13 cellular contexts compared by ENCODE assay signal in genomic region chr1:238029126-238029525, GRCh38.
"Had no signal": no experiment of that assay in that cellular context is flagged by ENCODE, and none has a peak within 500 bp of the region (broad histone marks: within the 10 kb centered on the region; RNA-seq: fewer than 3 reads in every experiment).

No MANE protein-coding gene starts in this region.

- DNase-seq: effector memory CD8-positive, alpha-beta T cell; esophagus squamous epithelium; foreskin fibroblast; head of caudate nucleus; left cardiac atrium; left ventricle myocardium superior; naive thymus-derived CD4-positive, alpha-beta T cell; sigmoid colon; stimulated activated CD4-positive, alpha-beta T cell treated with anti-CD3 and anti-CD28 coated beads, Interleukin-2, amount 100 ng/mL, for 24 hours; stimulated activated CD4-positive, alpha-beta T cell treated with anti-CD3 and anti-CD28 coated beads, Interleukin-4, amount 100 ng/mL, for 4 hours; stimulated activated naive B cell treated with anti-CD40 and anti-IgM and Interleukin-4, amounts not matched to agents 10 μg/mL and 1 μg/mL and 100 μg/mL, for 72 hours; stomach; substantia nigra had no signal

- ATAC-seq: effector memory CD8-positive, alpha-beta T cell; left cardiac atrium; left ventricle myocardium superior; naive thymus-derived CD4-positive, alpha-beta T cell; stimulated activated naive B cell treated with anti-CD40 and anti-IgM and Interleukin-4, amounts not matched to agents 10 μg/mL and 1 μg/mL and 100 μg/mL, for 72 hours had no signal
